3 cellular contexts compared by ENCODE assay signal in genomic region chr6:77124604-77125003, GRCh38.
TF ChIP-seq lines count a peak whose summit lies in the region.

No MANE protein-coding gene starts in this region.

TF ChIP-seq in IMR-90, 13 proteins besides CTCF, POLR2A, EP300 and RAD21:
- TF ChIP-seq MXI1 (IDR thresholded peaks at IDR 0.05; ENCODE audit: borderline replicate concordance, low read depth, low read length) (no peak), SMC3 (IDR thresholded peaks at IDR 0.05; ENCODE audit: low read depth, low read length) (peak; percentile 29; the same call in 1 of the 2 replicates)

TF ChIP-seq in GM12878, 131 proteins besides CTCF, POLR2A, EP300 and RAD21:
- TF ChIP-seq BHLHE40 (IDR thresholded peaks at IDR 0.05; ENCODE audit: borderline replicate concordance in 1 of 2, low read depth in 2 of 2, low read length in 1 of 2) = no peak
- no peak for TF ChIP-seq SMC3 (IDR thresholded peaks at IDR 0.05; ENCODE audit: borderline replicate concordance, low read length)
- no peak for TF ChIP-seq SMAD5 (IDR thresholded peaks at IDR 0.05; ENCODE audit: low read depth)
- no peak for TF ChIP-seq GABPA (IDR thresholded peaks at IDR 0.05; ENCODE audit: low read depth)

TF ChIP-seq in HepG2, 621 proteins besides CTCF, POLR2A, EP300 and RAD21:
- no peak for TF ChIP-seq ZFP91 (CRISPR knock-in tag; IDR thresholded peaks at IDR 0.05; ENCODE audit: borderline replicate concordance)
- TF ChIP-seq ZNF276 (CRISPR knock-in tag; IDR thresholded peaks at IDR 0.05; ENCODE audit: low read depth) = no peak
- TF ChIP-seq TIGD3 (CRISPR knock-in tag; IDR thresholded peaks at IDR 0.05; ENCODE audit: borderline replicate concordance) = no peak
- TF ChIP-seq CCDC6 (CRISPR knock-in tag; IDR thresholded peaks at IDR 0.05) = no peak
- TF ChIP-seq ISL2 (CRISPR knock-in tag; IDR thresholded peaks at IDR 0.05) = no peak
- no peak for TF ChIP-seq NR1H2 (CRISPR knock-in tag; IDR thresholded peaks at IDR 0.05; ENCODE audit: borderline replicate concordance, low read depth)
- TF ChIP-seq MAFK (conservative IDR thresholded peaks at IDR 0.05 in 1 of 2, IDR thresholded peaks at IDR 0.05 in 1 of 2; ENCODE audit: low read length in 2 of 2) = no peak
- TF ChIP-seq ZNF605 (CRISPR knock-in tag; IDR thresholded peaks at IDR 0.05) = no peak
- no peak for TF ChIP-seq ZNF441 (CRISPR knock-in tag; IDR thresholded peaks at IDR 0.05; ENCODE audit: borderline replicate concordance)
- no peak for TF ChIP-seq TEF (CRISPR knock-in tag; IDR thresholded peaks at IDR 0.05)
- no peak for TF ChIP-seq ZNF687 (CRISPR knock-in tag; IDR thresholded peaks at IDR 0.05)
- TF ChIP-seq HOXA9 (CRISPR knock-in tag; IDR thresholded peaks at IDR 0.05; ENCODE audit: borderline replicate concordance) = no peak
- no peak for TF ChIP-seq MEIS1 (CRISPR knock-in tag; IDR thresholded peaks at IDR 0.05; ENCODE audit: borderline replicate concordance)
- TF ChIP-seq E2F2 (CRISPR knock-in tag; IDR thresholded peaks at IDR 0.05; ENCODE audit: borderline replicate concordance) = no peak
- no peak for TF ChIP-seq SPEN (CRISPR knock-in tag; IDR thresholded peaks at IDR 0.05; ENCODE audit: low read depth)
- TF ChIP-seq ZSCAN29 (CRISPR knock-in tag; conservative IDR thresholded peaks at IDR 0.05) = no peak
- no peak for TF ChIP-seq KLF6 (CRISPR knock-in tag; IDR thresholded peaks at IDR 0.05)
- TF ChIP-seq PATZ1 (CRISPR knock-in tag; IDR thresholded peaks at IDR 0.05) = no peak
